10 cellular contexts compared by ENCODE assay signal in the genomic region with DNA sequence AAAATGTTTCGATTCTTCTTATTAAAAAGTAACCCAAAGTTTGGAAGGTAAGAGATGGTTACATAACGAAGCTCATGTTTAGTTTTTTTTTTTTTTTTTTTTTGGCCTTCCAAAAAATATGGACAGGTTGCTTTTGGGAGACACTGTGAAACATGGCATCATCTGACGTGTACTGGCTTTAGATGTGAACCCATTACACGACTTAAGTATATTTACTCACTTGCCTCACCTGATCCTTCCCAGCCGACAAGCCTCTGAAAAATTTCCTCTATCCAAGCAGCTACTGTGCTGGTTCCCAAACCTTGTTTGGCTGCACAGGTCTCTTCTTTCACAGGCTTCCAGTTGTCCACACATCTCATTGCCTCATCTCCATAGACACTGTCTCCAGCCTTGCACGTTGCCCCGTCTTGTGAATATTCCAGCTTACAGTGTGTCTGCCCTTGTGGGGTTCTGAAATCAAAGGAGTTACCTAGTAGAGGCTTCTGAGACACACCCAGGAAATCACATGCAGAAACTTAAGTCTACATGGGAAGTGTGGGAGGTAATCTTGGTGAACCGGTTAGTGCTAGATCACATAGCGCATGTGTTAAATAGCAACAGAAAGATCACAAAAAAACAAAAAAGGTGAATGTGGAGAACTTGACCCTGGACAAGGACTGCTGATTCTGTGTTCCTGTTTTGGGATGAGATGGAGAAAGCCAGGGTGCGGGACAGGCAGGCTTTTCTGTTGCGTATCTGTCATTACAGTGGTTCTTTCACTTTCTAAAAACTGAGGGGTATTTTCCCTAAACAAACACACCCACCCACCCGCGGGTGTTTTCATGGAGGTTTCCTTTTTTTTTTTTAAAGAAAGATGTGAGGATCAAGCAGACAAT.
DNase-seq lines count a peak whose midpoint lies in the region; ATAC-seq lines count a peak whose summit lies in the region.
"Had no signal": no experiment of that assay in that cellular context is flagged by ENCODE, and none has a peak within 500 bp of the region (broad histone marks: within the 10 kb centered on the region; RNA-seq: fewer than 3 reads in every experiment).

No MANE protein-coding gene starts in this region.

- peak; percentile 52 for ATAC-seq in activated CD8-positive, alpha-beta memory T cell treated with anti-CD3 and anti-CD28 coated beads, Interleukin-2, amount 10 ng/mL, durations not matched to agents 7 days and 5 days
- ATAC-seq in esophagus mucosa, result peak; percentile 78
- no peak for ATAC-seq in stimulated activated naive B cell treated with anti-CD40 and anti-IgM and Interleukin-4, amounts not matched to agents 10 μg/mL and 1 μg/mL and 100 μg/mL, for 72 hours (replicated peaks)
- no peak for ATAC-seq in HG02588 (IDR thresholded peaks at IDR 0.05; ENCODE audit: unreplicated experiment)
- ATAC-seq: gastroesophageal sphincter had no signal

- H3K9me3 Mint-ChIP-seq in activated CD8-positive, alpha-beta memory T cell treated with anti-CD3 and anti-CD28 coated beads, Interleukin-2, amount 10 ng/mL, durations not matched to agents 7 days and 5 days (ENCODE audit: low read depth), result no peaks in the 10 kb centered on the region
- H3K9me3 Mint-ChIP-seq in T-helper 2 cell treated with Interferon-gamma antibody and Interleukin-4, amounts not matched to agents 5 μg/mL and 100 μg/mL, for 36 hours, result no peaks in the 10 kb centered on the region
- H3K9me3 Mint-ChIP-seq in stimulated activated naive B cell treated with anti-CD40 and anti-IgM and Interleukin-4, amounts not matched to agents 10 μg/mL and 1 μg/mL and 100 μg/mL, for 72 hours, result no peaks in the 10 kb centered on the region

- no peak for DNase-seq in activated CD8-positive, alpha-beta memory T cell treated with anti-CD3 and anti-CD28 coated beads, Interleukin-2, amount 10 ng/mL, durations not matched to agents 7 days and 5 days
- no peak for DNase-seq in activated CD8-positive, alpha-beta memory T cell treated with anti-CD3 and anti-CD28 coated beads for 24 hours
- no peak for DNase-seq in T-helper 2 cell treated with Interferon-gamma antibody and Interleukin-4, amounts not matched to agents 5 μg/mL and 100 μg/mL, for 36 hours (ENCODE audit: low spot score)
- no peak for DNase-seq in stimulated activated naive B cell treated with anti-CD40 and anti-IgM and Interleukin-4, amounts not matched to agents 10 μg/mL and 1 μg/mL and 100 μg/mL, for 72 hours
- DNase-seq in NCI-H1048 (lab: John Stamatoyannopoulos, UW) (no peak), retina (no peak)
- DNase-seq: thyroid gland had no signal

- H3K27ac Mint-ChIP-seq in activated CD8-positive, alpha-beta memory T cell treated with anti-CD3 and anti-CD28 coated beads, Interleukin-2, amount 10 ng/mL, durations not matched to agents 7 days and 5 days, result peak overlapping the region; percentile 88
- peak overlapping the region; percentile 89 for H3K27ac Mint-ChIP-seq in T-helper 2 cell treated with Interferon-gamma antibody and Interleukin-4, amounts not matched to agents 5 μg/mL and 100 μg/mL, for 36 hours
- H3K27ac Mint-ChIP-seq in stimulated activated naive B cell treated with anti-CD40 and anti-IgM and Interleukin-4, amounts not matched to agents 10 μg/mL and 1 μg/mL and 100 μg/mL, for 72 hours, result no peak overlapping the region

- no peaks in the 10 kb centered on the region for H3K27me3 Mint-ChIP-seq in activated CD8-positive, alpha-beta memory T cell treated with anti-CD3 and anti-CD28 coated beads, Interleukin-2, amount 10 ng/mL, durations not matched to agents 7 days and 5 days
- H3K27me3 Mint-ChIP-seq in T-helper 2 cell treated with Interferon-gamma antibody and Interleukin-4, amounts not matched to agents 5 μg/mL and 100 μg/mL, for 36 hours (ENCODE audit: low read depth), result no peaks in the 10 kb centered on the region
- H3K27me3 Mint-ChIP-seq in stimulated activated naive B cell treated with anti-CD40 and anti-IgM and Interleukin-4, amounts not matched to agents 10 μg/mL and 1 μg/mL and 100 μg/mL, for 72 hours, result no peaks in the 10 kb centered on the region

- CTCF ChIA-PET in activated CD8-positive, alpha-beta memory T cell treated with anti-CD3 and anti-CD28 coated beads, Interleukin-2, amount 10 ng/mL, durations not matched to agents 7 days and 5 days (lab: Charles Lee), result interaction anchor here (0.6 to 1.4 kb wide), 2 partner anchors 193 to 967 kb away, joined by 3 to 4 read pairs; no protein-coding TSS in a partner anchor

- peaks cover 58% of the 10 kb centered on the region for H3K4me1 Mint-ChIP-seq in activated CD8-positive, alpha-beta memory T cell treated with anti-CD3 and anti-CD28 coated beads, Interleukin-2, amount 10 ng/mL, durations not matched to agents 7 days and 5 days
- H3K4me1 Mint-ChIP-seq in T-helper 2 cell treated with Interferon-gamma antibody and Interleukin-4, amounts not matched to agents 5 μg/mL and 100 μg/mL, for 36 hours (ENCODE audit: low read depth), result peaks cover 48% of the 10 kb centered on the region
- H3K4me1 Mint-ChIP-seq in stimulated activated naive B cell treated with anti-CD40 and anti-IgM and Interleukin-4, amounts not matched to agents 10 μg/mL and 1 μg/mL and 100 μg/mL, for 72 hours, result peaks cover 34 to 61% of the 10 kb centered on the region in 2 donors

- H3K4me3 Mint-ChIP-seq in activated CD8-positive, alpha-beta memory T cell treated with anti-CD3 and anti-CD28 coated beads, Interleukin-2, amount 10 ng/mL, durations not matched to agents 7 days and 5 days, result peak overlapping the region; percentile 72
- H3K4me3 Mint-ChIP-seq in T-helper 2 cell treated with Interferon-gamma antibody and Interleukin-4, amounts not matched to agents 5 μg/mL and 100 μg/mL, for 36 hours, result peak overlapping the region; percentile 84
- H3K4me3 Mint-ChIP-seq in stimulated activated naive B cell treated with anti-CD40 and anti-IgM and Interleukin-4, amounts not matched to agents 10 μg/mL and 1 μg/mL and 100 μg/mL, for 72 hours, result peak overlapping the region; percentile 50 to 59

- H3K36me3 Mint-ChIP-seq in activated CD8-positive, alpha-beta memory T cell treated with anti-CD3 and anti-CD28 coated beads, Interleukin-2, amount 10 ng/mL, durations not matched to agents 7 days and 5 days, result peaks cover 4% of the 10 kb centered on the region
- peaks cover 16% of the 10 kb centered on the region for H3K36me3 Mint-ChIP-seq in T-helper 2 cell treated with Interferon-gamma antibody and Interleukin-4, amounts not matched to agents 5 μg/mL and 100 μg/mL, for 36 hours (ENCODE audit: low read depth)
- H3K36me3 Mint-ChIP-seq in stimulated activated naive B cell treated with anti-CD40 and anti-IgM and Interleukin-4, amounts not matched to agents 10 μg/mL and 1 μg/mL and 100 μg/mL, for 72 hours, result no peaks in the 10 kb centered on the region

Comparison
In these comparisons a context has a peak if more than half of its experiments do, and no peak if none do; other contexts are left out.
1. ATAC-seq: peak in activated CD8-positive, alpha-beta memory T cell treated with anti-CD3 and anti-CD28 coated beads, Interleukin-2, amount 10 ng/mL, durations not matched to agents 7 days and 5 days (single experiment) and esophagus mucosa (single experiment); none in stimulated activated naive B cell treated with anti-CD40 and anti-IgM and Interleukin-4, amounts not matched to agents 10 μg/mL and 1 μg/mL and 100 μg/mL, for 72 hours (0 of 2) and HG02588 (single experiment).
2. Peak in every context shown above with its lines, with median percentiles within 50 percentile points of each other: H3K4me3 Mint-ChIP-seq.